8 cellular contexts compared by ENCODE assay signal in the genomic region with DNA sequence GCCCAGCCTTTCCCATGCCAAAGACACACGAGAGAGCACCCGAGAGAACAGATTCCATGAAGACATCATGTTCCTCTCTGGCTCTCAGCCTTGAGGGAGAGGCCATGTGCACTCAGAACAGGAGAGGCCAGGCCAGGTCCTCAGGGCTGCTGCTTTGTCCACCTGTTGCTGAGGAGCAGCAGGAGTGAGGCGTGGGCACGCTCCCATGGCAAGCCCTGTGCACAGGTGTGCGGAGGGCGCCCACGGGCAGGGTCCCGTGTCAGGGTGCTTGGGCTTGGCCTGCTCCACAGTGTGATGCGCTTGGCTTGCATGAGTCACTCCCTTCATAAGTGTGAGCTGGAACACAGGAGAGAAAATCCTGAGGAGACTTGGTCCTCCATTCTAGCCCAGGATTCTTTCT.
"Had no signal": no experiment of that assay in that cellular context is flagged by ENCODE, and none has a peak within 500 bp of the region (broad histone marks: within the 10 kb centered on the region; RNA-seq: fewer than 3 reads in every experiment).

No MANE protein-coding gene starts in this region.

- H3K9ac ChIP-seq: GM23248 had no signal

- H3K9me3 ChIP-seq: HAP-1 had no signal

- H3K4me2 ChIP-seq: GM23338 had no signal

- H3K4me1 ChIP-seq: HAP-1 had no signal

- H3K36me3 ChIP-seq: HAP-1 had no signal

- DNase-seq: GM23248, GOT3, H7, H9, HCEC 1CT, HFFc6 had no signal

- H3K4me3 ChIP-seq: GM23248, GM23338, HAP-1 had no signal

- H3K27ac ChIP-seq: GM23248 had no signal

- H2AFZ ChIP-seq: GM23248, GM23338 had no signal
